Comparison of ENCODE assay signal across 1 cellular context in genomic region chrX:106278951-106279350, GRCh38.
TF ChIP-seq lines count a peak whose summit lies in the region.

No MANE protein-coding gene starts in this region.

TF ChIP-seq in A549, 52 proteins besides CTCF, POLR2A, EP300 and RAD21 (continued from another document):
- no peak for TF ChIP-seq REST (IDR thresholded peaks at IDR 0.05)
- TF ChIP-seq MAZ (IDR thresholded peaks at IDR 0.05; ENCODE audit: borderline replicate concordance, low read depth, low read length) = no peak
- no peak for TF ChIP-seq MAX (IDR thresholded peaks at IDR 0.05)
- TF ChIP-seq KDM1A (IDR thresholded peaks at IDR 0.05; ENCODE audit: low read depth) = no peak
- TF ChIP-seq RARB (CRISPR knock-in tag; IDR thresholded peaks at IDR 0.05) = no peak
- TF ChIP-seq CBX2 (IDR thresholded peaks at IDR 0.05; ENCODE audit: borderline replicate concordance, low read depth) = no peak
- no peak for TF ChIP-seq SREBF2 (IDR thresholded peaks at IDR 0.05)
TF ChIP-seq in A549: peak in this region for 0.
